In the genomic region with DNA sequence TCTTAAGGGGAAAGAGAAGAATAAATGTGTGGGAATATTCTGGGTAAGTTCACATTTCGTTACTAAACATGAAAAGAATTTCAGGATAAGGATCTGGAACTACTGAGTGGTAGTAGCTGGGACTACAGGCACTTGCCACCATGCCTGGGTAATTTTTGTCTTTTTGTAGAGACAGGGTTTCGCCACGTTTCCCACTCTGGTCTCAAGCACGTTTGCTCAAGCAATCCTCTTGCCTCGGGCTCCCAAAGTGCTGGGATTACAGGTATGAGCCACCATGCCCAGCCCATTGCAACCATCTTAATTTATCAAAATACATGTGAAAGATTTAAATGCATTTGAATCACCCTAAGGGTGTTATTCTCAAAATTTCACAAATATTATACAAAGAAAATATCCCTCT, we compare ENCODE assay signal across 6 cellular contexts.
"Had no signal": no experiment of that assay in that cellular context is flagged by ENCODE, and none has a peak within 500 bp of the region (broad histone marks: within the 10 kb centered on the region; RNA-seq: fewer than 3 reads in every experiment).

No MANE protein-coding gene starts in this region.

- H3K4me3 Mint-ChIP-seq: H9, IgD-negative memory B cell had no signal

- ATAC-seq: HepG2 had no signal

- DNase-seq: GM23248, H9, HCEC 1CT, KBM-7 had no signal

- H3K27me3 Mint-ChIP-seq: IgD-negative memory B cell had no signal

- H3K9me3 Mint-ChIP-seq: H9, IgD-negative memory B cell had no signal
